20 cellular contexts compared by ENCODE assay signal in the genomic region with DNA sequence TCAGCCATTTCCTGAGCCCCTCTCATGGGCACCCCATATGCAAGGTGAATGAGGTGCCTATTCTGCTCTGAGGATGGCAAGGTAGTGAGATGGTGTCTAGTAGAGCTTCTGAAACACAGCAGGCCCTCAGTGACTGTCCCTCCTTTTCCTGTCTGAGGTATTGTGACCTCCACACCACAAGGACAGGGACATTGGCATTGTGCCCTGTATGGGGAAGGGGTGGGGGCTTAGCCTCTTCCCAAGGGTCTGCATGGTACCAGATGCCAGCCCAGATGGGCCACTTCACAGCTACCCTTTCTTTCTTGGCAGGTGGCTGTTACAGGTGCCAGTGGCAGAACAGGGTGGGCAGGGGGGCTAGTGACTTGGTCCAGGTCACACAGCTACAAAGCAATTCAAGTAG.
DNase-seq lines count a peak whose midpoint lies in the region; ATAC-seq, FAIRE-seq and TF ChIP-seq lines count a peak whose summit lies in the region.
"Had no signal": no experiment of that assay in that cellular context is flagged by ENCODE, and none has a peak within 500 bp of the region (broad histone marks: within the 10 kb centered on the region; RNA-seq: fewer than 3 reads in every experiment).

No MANE protein-coding gene starts in this region.

- H3K14ac ChIP-seq in trophoblast cell (ENCODE audit: low read length) = no peak overlapping the region

- H3K27ac ChIP-seq in right atrium auricular region (peak overlapping the region; percentile 12 to 19), kidney (ENCODE audit: low read depth in 2 of 2, low read length in 2 of 2) (no peak overlapping the region), sigmoid colon (no peak overlapping the region), trophoblast cell (ENCODE audit: low read depth, low read length) (no peak overlapping the region)
- H3K27ac ChIP-seq: BLaER1 treated with 17β-estradiol and CSF1 and Interleukin-3, amounts not matched to agents 10 nM and 100 nM; Peyer's patch had no signal

- TF ChIP-seq CTCF in right atrium auricular region (IDR thresholded peaks at IDR 0.05) (no peak), kidney (IDR thresholded peaks at IDR 0.05; ENCODE audit: borderline replicate concordance, extremely low read depth, insufficient read depth) (no peak), sigmoid colon (IDR thresholded peaks at IDR 0.05) (no peak)

- H3K9ac ChIP-seq in kidney (ENCODE audit: low read length in 2 of 2) = no peak overlapping the region
- H3K9ac ChIP-seq in trophoblast cell (ENCODE audit: low read length) = no peak overlapping the region
- H3K9ac ChIP-seq: BLaER1 treated with 17β-estradiol and CSF1 and Interleukin-3, amounts not matched to agents 10 nM and 100 nM had no signal

- H3K9me3 ChIP-seq in right atrium auricular region (no peaks in the 10 kb centered on the region), kidney (ENCODE audit: control insufficient read depth in 1 of 2, low read length in 2 of 2) (no peaks in the 10 kb centered on the region), sigmoid colon (no peaks in the 10 kb centered on the region), trophoblast cell (ENCODE audit: insufficient read depth, low read depth, low read length) (no peaks in the 10 kb centered on the region)
- H3K9me3 ChIP-seq: BLaER1 treated with 17β-estradiol and CSF1 and Interleukin-3, amounts not matched to agents 10 nM and 100 nM; Caco-2; Peyer's patch had no signal

- no peak for TF ChIP-seq POLR2A in sigmoid colon (IDR thresholded peaks at IDR 0.05)

- FAIRE-seq in kidney (lab: Jason Lieb, UNC) = no peak
- FAIRE-seq: H54 had no signal

- no peaks in the 10 kb centered on the region for H3K79me2 ChIP-seq in trophoblast cell (ENCODE audit: control insufficient read depth, insufficient read depth, low read length, poor library complexity)

- H2BK5ac ChIP-seq in trophoblast cell (ENCODE audit: low read depth, low read length, poor library complexity) = no peak overlapping the region

- no peak overlapping the region for H3K4ac ChIP-seq in trophoblast cell (ENCODE audit: low read depth, low read length)

- no peak overlapping the region for H2BK12ac ChIP-seq in trophoblast cell (ENCODE audit: low read length)

- no peak overlapping the region for H2BK120ac ChIP-seq in trophoblast cell (ENCODE audit: insufficient read depth, low read length, poor library complexity)

- H3K23ac ChIP-seq in trophoblast cell (ENCODE audit: low read length) = no peak overlapping the region

- H2AK5ac ChIP-seq in trophoblast cell (ENCODE audit: low read length) = no peak overlapping the region

- intact Hi-C loops in Right ventricle myocardium superior (cut with DNase I) (no loop called here), kidney (cut with DNase I) (no loop called here), sigmoid colon (cut with DNase I) (no loop called here)

- no peaks in the 10 kb centered on the region for H3K79me1 ChIP-seq in trophoblast cell (ENCODE audit: low read length)

- TF ChIP-seq EP300 in sigmoid colon (IDR thresholded peaks at IDR 0.05) = no peak

- H3K4me1 ChIP-seq in right atrium auricular region = peaks cover 0 to 27% of the 10 kb centered on the region in 2 donors
- no peaks in the 10 kb centered on the region for H3K4me1 ChIP-seq in kidney (ENCODE audit: control insufficient read depth in 1 of 2, insufficient read depth in 1 of 2, low read depth in 1 of 2, low read length in 2 of 2)
- H3K4me1 ChIP-seq in sigmoid colon = peaks cover 0 to 12% (median 0%) of the 10 kb centered on the region in 4 donors
- H3K4me1 ChIP-seq in trophoblast cell (ENCODE audit: control insufficient read depth in 1 of 2, insufficient read depth in 2 of 2, low read length in 2 of 2) = peaks cover 2 to 8% of the 10 kb centered on the region in 2 experiments
- H3K4me1 ChIP-seq: Caco-2, Peyer's patch had no signal

- H4K8ac ChIP-seq in trophoblast cell (ENCODE audit: low read depth, low read length) = no peak overlapping the region

- no peak overlapping the region for H3K18ac ChIP-seq in trophoblast cell (ENCODE audit: low read length)

- H3K4me3 ChIP-seq in right atrium auricular region = no peak overlapping the region
- H3K4me3 ChIP-seq in kidney (ENCODE audit: low read length in 2 of 2) = no peak overlapping the region
- no peak overlapping the region for H3K4me3 ChIP-seq in sigmoid colon
- H3K4me3 ChIP-seq in trophoblast cell (ENCODE audit: low read depth, low read length) = no peak overlapping the region
- H3K4me3 ChIP-seq: BLaER1 treated with 17β-estradiol and CSF1 and Interleukin-3, amounts not matched to agents 10 nM and 100 nM; Peyer's patch had no signal

- ATAC-seq in Right ventricle myocardium superior (ENCODE audit: poor library complexity) (no peak), HG03039 (IDR thresholded peaks at IDR 0.05; ENCODE audit: unreplicated experiment) (no peak)

- H4K91ac ChIP-seq in trophoblast cell (ENCODE audit: low read depth, low read length) = no peak overlapping the region

- no peak overlapping the region for H3K4me2 ChIP-seq in trophoblast cell (ENCODE audit: low read length)
- H3K4me2 ChIP-seq: BLaER1 treated with 17β-estradiol and CSF1 and Interleukin-3, amounts not matched to agents 10 nM and 100 nM had no signal

- DNase-seq in right atrium auricular region (ENCODE audit: low spot score) (no peak), Right ventricle myocardium superior (no peak), kidney (peak; percentile 22), sigmoid colon (peak; percentile 49), AML-193 (lab: John Stamatoyannopoulos, UW) (no peak), trophoblast cell (no peak)
- DNase-seq: Caco-2; CD4-positive, alpha-beta memory T cell; DMS 273 treated with DMSO at 0.1 percent for 48 hours; DMS79 treated with DMSO at 0.1 percent for 48 hours; Kasumi-1; NCI-H1417; NCI-H1694 treated with DMSO at 0.1 percent for 48 hours; NCI-H2081 treated with DMSO at 0.1 percent for 48 hours; NCI-H2171 treated with DMSO at 0.1 percent for 48 hours; NCI-H524 treated with DMSO at 0.1 percent for 48 hours; Peyer's patch had no signal

- H2AFZ ChIP-seq in trophoblast cell (ENCODE audit: insufficient read depth, low read length, poor library complexity) = no peak overlapping the region

- H3K27me3 ChIP-seq in right atrium auricular region = no peaks in the 10 kb centered on the region
- H3K27me3 ChIP-seq in sigmoid colon = no peaks in the 10 kb centered on the region
- H3K27me3 ChIP-seq in trophoblast cell (ENCODE audit: insufficient read depth, low read length) = no peaks in the 10 kb centered on the region
- H3K27me3 ChIP-seq: BLaER1 treated with 17β-estradiol and CSF1 and Interleukin-3, amounts not matched to agents 10 nM and 100 nM; Peyer's patch had no signal

- H3K36me3 ChIP-seq in right atrium auricular region (peaks cover 51% of the 10 kb centered on the region), kidney (ENCODE audit: control insufficient read depth in 1 of 2, insufficient read depth in 2 of 2, low read length in 2 of 2) (peaks cover 59 to 64% of the 10 kb centered on the region in 2 donors), sigmoid colon (peaks cover 21 to 78% (median 32%) of the 10 kb centered on the region in 4 donors), trophoblast cell (ENCODE audit: control insufficient read depth in 1 of 2, insufficient read depth in 2 of 2, low read length in 2 of 2) (peaks cover 45 to 71% of the 10 kb centered on the region in 2 experiments)

- no peak overlapping the region for H4K12ac ChIP-seq in trophoblast cell (ENCODE audit: low read depth, low read length)

Comparison
In these comparisons a context has a peak if more than half of its experiments do, and no peak if none do; other contexts are left out.
1. DNase-seq: peak in kidney (single experiment) and sigmoid colon (single experiment); none in right atrium auricular region (single experiment), Right ventricle myocardium superior (single experiment), AML-193 (0 of 2) and trophoblast cell (0 of 2).
2. H3K27ac ChIP-seq: peak in right atrium auricular region (2 of 2); none in kidney (0 of 2), sigmoid colon (0 of 4) and trophoblast cell (single experiment).